ENCODE assay signal across 1 cellular context in the genomic region with DNA sequence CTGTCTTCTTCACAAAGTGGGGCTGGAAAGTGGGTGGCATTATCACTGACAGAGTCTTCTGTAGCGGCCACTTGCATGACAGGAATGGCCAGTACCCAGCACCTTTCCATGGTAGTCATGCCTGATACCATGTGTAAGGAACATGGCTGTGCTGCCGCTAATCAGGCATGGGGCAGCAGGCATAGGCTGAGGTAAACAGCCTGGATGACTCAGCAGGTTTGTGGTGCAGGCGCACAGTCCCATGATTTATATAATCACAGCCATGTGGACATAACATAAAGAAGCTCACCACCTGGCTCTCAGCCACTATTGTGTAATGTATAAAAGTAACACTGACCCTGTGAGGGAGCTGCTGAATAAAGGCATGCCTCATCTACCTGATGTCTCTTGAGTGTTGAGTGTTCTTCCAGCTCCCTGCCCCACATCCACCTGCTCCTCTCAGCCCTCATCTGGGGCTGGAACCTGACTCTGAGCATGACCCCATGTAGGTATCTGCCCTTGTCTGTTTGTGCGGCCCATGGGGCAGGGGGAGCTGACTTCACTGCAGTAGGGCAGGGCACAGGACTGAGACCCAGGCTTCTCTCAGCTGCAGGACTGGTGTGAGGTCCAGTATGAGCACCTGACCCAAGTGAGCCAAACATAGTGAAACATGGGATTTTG.
TF ChIP-seq lines count a peak whose summit lies in the region.

No MANE protein-coding gene starts in this region.

TF ChIP-seq in K562, 482 proteins besides CTCF, POLR2A, EP300 and RAD21 (continued from another document and continues in another):
- TF ChIP-seq ZBTB9 (CRISPR knock-in tag; IDR thresholded peaks at IDR 0.05) (no peak), KAT2B (IDR thresholded peaks at IDR 0.05; ENCODE audit: low read depth, low read length) (no peak), ZNF398 (CRISPR knock-in tag; IDR thresholded peaks at IDR 0.05) (no peak), RUNX1 (IDR thresholded peaks at IDR 0.05; ENCODE audit: low read depth) (no peak), ZNF316 (IDR thresholded peaks at IDR 0.05) (peak; percentile 85), ARNT (IDR thresholded peaks at IDR 0.05) (no peak), FOXA3 (CRISPR knock-in tag; conservative IDR thresholded peaks at IDR 0.05 in 1 of 2, IDR thresholded peaks at IDR 0.05 in 1 of 2) (no peak), ARID1B (IDR thresholded peaks at IDR 0.05) (peak; percentile 23; the same call in 1 of the 2 replicates), GATAD2B (IDR thresholded peaks at IDR 0.05; ENCODE audit: borderline replicate concordance) (no peak), TAL1 (IDR thresholded peaks at IDR 0.05) (no peak), NCOA2 (IDR thresholded peaks at IDR 0.05; ENCODE audit: partially characterized antibody in 2 of 2) (no peak), STAT5B (CRISPR knock-in tag; IDR thresholded peaks at IDR 0.05) (no peak), CBX5 (IDR thresholded peaks at IDR 0.05; ENCODE audit: borderline replicate concordance, low read depth) (peak; percentile 67; the same call in 1 of the 2 replicates), ZBTB40 (IDR thresholded peaks at IDR 0.05) (no peak), ZBTB40 (CRISPR knock-in tag; IDR thresholded peaks at IDR 0.05) (no peak), HDAC2 (IDR thresholded peaks at IDR 0.05) (no peak), BACH1 (tag; IDR thresholded peaks at IDR 0.05) (peak; percentile 87; the same call in 1 of the 2 replicates), ZNF695 (CRISPR knock-in tag; IDR thresholded peaks at IDR 0.05) (no peak), CEBPB (tag; IDR thresholded peaks at IDR 0.05) (peak; percentile 57), ZNF408 (CRISPR knock-in tag; IDR thresholded peaks at IDR 0.05; ENCODE audit: low read depth) (no peak), NRF1 (conservative IDR thresholded peaks at IDR 0.05 in 1 of 2, IDR thresholded peaks at IDR 0.05 in 1 of 2) (peak in 1 of 2 experiments; percentile 23; a peak in 1 of 4 replicates), CHD2 (IDR thresholded peaks at IDR 0.05; ENCODE audit: low read depth, low read length) (no peak), ZNF584 (CRISPR knock-in tag; IDR thresholded peaks at IDR 0.05; ENCODE audit: low read depth) (no peak), SMAD3 (CRISPR knock-in tag; conservative IDR thresholded peaks at IDR 0.05) (0 out of 2 replicates have a peak, but pooled peaks have one; percentile 20), CBX1 (IDR thresholded peaks at IDR 0.05; ENCODE audit: low read depth) (0 out of 2 replicates have a peak, but pooled peaks have one; percentile 27), FOXA1 (IDR thresholded peaks at IDR 0.05; ENCODE audit: borderline replicate concordance) (no peak), POLR3A (IDR thresholded peaks at IDR 0.05; ENCODE audit: borderline replicate concordance, extremely low read depth, insufficient read depth, insufficient read length) (no peak), SIX5 (IDR thresholded peaks at IDR 0.05; ENCODE audit: borderline replicate concordance in 1 of 2, insufficient read depth in 1 of 2, low read depth in 1 of 2, low read length in 2 of 2) (no peak), RAD51 (IDR thresholded peaks at IDR 0.05; ENCODE audit: borderline replicate concordance, low read depth) (no peak), ATF7 (IDR thresholded peaks at IDR 0.05) (no peak), NR2C1 (IDR thresholded peaks at IDR 0.05) (no peak), NR2C1 (tag; IDR thresholded peaks at IDR 0.05) (peak; percentile 51; the same call in 1 of the 2 replicates), ZNF561 (CRISPR knock-in tag; conservative IDR thresholded peaks at IDR 0.05) (no peak)
- TF ChIP-seq, protein P1, sequence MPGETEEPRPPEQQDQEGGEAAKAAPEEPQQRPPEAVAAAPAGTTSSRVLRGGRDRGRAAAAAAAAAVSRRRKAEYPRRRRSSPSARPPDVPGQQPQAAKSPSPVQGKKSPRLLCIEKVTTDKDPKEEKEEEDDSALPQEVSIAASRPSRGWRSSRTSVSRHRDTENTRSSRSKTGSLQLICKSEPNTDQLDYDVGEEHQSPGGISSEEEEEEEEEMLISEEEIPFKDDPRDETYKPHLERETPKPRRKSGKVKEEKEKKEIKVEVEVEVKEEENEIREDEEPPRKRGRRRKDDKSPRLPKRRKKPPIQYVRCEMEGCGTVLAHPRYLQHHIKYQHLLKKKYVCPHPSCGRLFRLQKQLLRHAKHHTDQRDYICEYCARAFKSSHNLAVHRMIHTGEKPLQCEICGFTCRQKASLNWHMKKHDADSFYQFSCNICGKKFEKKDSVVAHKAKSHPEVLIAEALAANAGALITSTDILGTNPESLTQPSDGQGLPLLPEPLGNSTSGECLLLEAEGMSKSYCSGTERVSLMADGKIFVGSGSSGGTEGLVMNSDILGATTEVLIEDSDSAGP (CRISPR knock-in tag; IDR thresholded peaks at IDR 0.05): no peak
- TF ChIP-seq, protein P2, sequence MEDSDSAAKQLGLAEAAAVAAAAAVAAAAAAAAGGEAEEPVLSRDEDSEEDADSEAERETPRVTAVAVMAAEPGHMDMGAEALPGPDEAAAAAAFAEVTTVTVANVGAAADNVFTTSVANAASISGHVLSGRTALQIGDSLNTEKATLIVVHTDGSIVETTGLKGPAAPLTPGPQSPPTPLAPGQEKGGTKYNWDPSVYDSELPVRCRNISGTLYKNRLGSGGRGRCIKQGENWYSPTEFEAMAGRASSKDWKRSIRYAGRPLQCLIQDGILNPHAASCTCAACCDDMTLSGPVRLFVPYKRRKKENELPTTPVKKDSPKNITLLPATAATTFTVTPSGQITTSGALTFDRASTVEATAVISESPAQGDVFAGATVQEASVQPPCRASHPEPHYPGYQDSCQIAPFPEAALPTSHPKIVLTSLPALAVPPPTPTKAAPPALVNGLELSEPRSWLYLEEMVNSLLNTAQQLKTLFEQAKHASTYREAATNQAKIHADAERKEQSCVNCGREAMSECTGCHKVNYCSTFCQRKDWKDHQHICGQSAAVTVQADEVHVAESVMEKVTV (CRISPR knock-in tag; IDR thresholded peaks at IDR 0.05): no peak
- TF ChIP-seq, protein P3, sequence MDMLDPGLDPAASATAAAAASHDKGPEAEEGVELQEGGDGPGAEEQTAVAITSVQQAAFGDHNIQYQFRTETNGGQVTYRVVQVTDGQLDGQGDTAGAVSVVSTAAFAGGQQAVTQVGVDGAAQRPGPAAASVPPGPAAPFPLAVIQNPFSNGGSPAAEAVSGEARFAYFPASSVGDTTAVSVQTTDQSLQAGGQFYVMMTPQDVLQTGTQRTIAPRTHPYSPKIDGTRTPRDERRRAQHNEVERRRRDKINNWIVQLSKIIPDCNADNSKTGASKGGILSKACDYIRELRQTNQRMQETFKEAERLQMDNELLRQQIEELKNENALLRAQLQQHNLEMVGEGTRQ (CRISPR knock-in tag; IDR thresholded peaks at IDR 0.05): no peak
- TF ChIP-seq, protein P4, sequence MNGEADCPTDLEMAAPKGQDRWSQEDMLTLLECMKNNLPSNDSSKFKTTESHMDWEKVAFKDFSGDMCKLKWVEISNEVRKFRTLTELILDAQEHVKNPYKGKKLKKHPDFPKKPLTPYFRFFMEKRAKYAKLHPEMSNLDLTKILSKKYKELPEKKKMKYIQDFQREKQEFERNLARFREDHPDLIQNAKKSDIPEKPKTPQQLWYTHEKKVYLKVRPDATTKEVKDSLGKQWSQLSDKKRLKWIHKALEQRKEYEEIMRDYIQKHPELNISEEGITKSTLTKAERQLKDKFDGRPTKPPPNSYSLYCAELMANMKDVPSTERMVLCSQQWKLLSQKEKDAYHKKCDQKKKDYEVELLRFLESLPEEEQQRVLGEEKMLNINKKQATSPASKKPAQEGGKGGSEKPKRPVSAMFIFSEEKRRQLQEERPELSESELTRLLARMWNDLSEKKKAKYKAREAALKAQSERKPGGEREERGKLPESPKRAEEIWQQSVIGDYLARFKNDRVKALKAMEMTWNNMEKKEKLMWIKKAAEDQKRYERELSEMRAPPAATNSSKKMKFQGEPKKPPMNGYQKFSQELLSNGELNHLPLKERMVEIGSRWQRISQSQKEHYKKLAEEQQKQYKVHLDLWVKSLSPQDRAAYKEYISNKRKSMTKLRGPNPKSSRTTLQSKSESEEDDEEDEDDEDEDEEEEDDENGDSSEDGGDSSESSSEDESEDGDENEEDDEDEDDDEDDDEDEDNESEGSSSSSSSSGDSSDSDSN (IDR thresholded peaks at IDR 0.05; ENCODE audit: borderline replicate concordance in 1 of 2, low read depth in 2 of 2, low read length in 2 of 2): no peak
- TF ChIP-seq, protein P5, sequence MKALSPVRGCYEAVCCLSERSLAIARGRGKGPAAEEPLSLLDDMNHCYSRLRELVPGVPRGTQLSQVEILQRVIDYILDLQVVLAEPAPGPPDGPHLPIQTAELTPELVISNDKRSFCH (CRISPR knock-in tag; IDR thresholded peaks at IDR 0.05): no peak
- TF ChIP-seq, protein P5 (tag; IDR thresholded peaks at IDR 0.05): no peak
- TF ChIP-seq, protein P6, sequence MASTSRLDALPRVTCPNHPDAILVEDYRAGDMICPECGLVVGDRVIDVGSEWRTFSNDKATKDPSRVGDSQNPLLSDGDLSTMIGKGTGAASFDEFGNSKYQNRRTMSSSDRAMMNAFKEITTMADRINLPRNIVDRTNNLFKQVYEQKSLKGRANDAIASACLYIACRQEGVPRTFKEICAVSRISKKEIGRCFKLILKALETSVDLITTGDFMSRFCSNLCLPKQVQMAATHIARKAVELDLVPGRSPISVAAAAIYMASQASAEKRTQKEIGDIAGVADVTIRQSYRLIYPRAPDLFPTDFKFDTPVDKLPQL (IDR thresholded peaks at IDR 0.05; ENCODE audit: extremely low read depth, insufficient read length): no peak
